ENCODE assay signal across 8 cellular contexts in the genomic region with DNA sequence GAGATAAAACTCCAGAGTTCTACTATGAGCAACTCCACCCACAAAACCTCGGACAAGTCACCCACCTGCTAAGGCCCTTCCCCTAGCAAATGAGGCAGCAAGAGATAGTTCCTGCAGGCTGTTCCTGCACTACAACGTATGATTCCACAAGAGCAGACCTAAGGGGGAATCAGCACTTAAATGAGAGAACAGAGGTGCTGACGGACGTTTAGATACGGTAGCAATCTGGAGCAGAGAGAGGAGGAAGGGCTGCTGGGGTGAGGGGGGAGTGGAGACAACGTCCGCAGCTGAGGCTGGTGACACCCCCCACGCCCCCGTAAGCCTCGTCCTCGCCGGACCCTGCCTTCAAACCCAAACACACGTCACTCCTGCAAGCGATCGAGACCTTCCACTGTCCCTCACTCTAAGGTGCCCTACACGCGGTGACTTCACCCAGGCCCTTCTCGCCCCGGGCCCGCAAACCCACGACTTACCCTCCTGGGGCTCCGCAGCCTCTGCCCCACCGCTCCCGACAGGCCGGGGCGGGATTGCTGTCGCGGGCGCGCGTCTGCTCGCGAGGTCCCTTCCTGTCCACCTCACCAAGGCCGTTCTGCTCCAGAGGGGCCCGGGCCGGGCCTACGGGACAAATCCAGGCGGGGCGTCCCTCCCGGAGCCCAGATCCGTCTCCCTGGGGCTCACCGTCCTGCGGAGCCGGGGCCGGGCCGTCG. TPM values are rescaled to one million over a fixed set of nuclear protein-coding genes. Genes with fewer than 3 reads are reported as not detected.
DNase-seq lines count a peak whose midpoint lies in the region; ATAC-seq and TF ChIP-seq lines count a peak whose summit lies in the region.

No MANE protein-coding gene starts in this region.

- ATAC-seq in GM21786 (IDR thresholded peaks at IDR 0.05; ENCODE audit: unreplicated experiment): peak; percentile 28

- peaks cover 27% of the 10 kb centered on the region for H3K4me1 ChIP-seq in muscle layer of colon (ENCODE audit: insufficient read depth, low read length)

- H3K36me3 Mint-ChIP-seq in endothelial cell (ENCODE audit: low read depth, unreplicated experiment): peaks cover 52% of the 10 kb centered on the region

- H3K27ac ChIP-seq in muscle layer of colon (ENCODE audit: low read depth, low read length) (peak overlapping the region; percentile 54), temporal lobe (ENCODE audit: low read depth, low read length) (peak overlapping the region; percentile 86)

- peaks cover 29% of the 10 kb centered on the region for H3K36me3 ChIP-seq in muscle layer of colon (ENCODE audit: insufficient read depth, low read length)

- H3K9ac ChIP-seq in muscle layer of colon (ENCODE audit: low read length): peak overlapping the region; percentile 84

- H3K27ac Mint-ChIP-seq in endothelial cell (ENCODE audit: unreplicated experiment): peak overlapping the region; percentile 93

- H3K27me3 Mint-ChIP-seq in endothelial cell (ENCODE audit: unreplicated experiment): peaks cover 32% of the 10 kb centered on the region

- DNase-seq in GM04504 (ENCODE audit: low read depth) (peak; percentile 8), endothelial cell (ENCODE audit: low spot score) (peak; percentile 44), NCI-H2029 (lab: John Stamatoyannopoulos, UW) (no peak)
- DNase-seq in Jurkat, Clone E6-1 (ENCODE audit: low read depth, low spot score): peak; percentile 25
- peak; percentile 21 for DNase-seq in activated CD4-positive, alpha-beta T cell treated with anti-CD3 and anti-CD28 coated beads, Interleukin-2, amount 50 U/mL, for 1 hour

- peaks cover 31% of the 10 kb centered on the region for H3K4me1 Mint-ChIP-seq in endothelial cell (ENCODE audit: unreplicated experiment)

- no peaks in the 10 kb centered on the region for H3K9me3 ChIP-seq in muscle layer of colon (ENCODE audit: low read length)

- peak overlapping the region; percentile 96 for H3K4me3 Mint-ChIP-seq in endothelial cell (ENCODE audit: unreplicated experiment)

- no peak for TF ChIP-seq CTCF in endothelial cell (IDR thresholded peaks at IDR 0.05; ENCODE audit: unreplicated experiment)

- H3K4me3 ChIP-seq in Jurkat, Clone E6-1 (ENCODE audit: low read length): peak overlapping the region; percentile 89
- peak overlapping the region; percentile 82 to 95 for H3K4me3 ChIP-seq in muscle layer of colon (ENCODE audit: low read depth in 1 of 2, low read length in 2 of 2)

- no peaks in the 10 kb centered on the region for H3K27me3 ChIP-seq in muscle layer of colon (ENCODE audit: control insufficient read depth in 1 of 2, insufficient read depth in 2 of 2, low read length in 2 of 2)

- peaks cover 32% of the 10 kb centered on the region for H3K9me3 Mint-ChIP-seq in endothelial cell (ENCODE audit: unreplicated experiment)

RNA-seq across cellular contexts. Expression of gene ZNF12, which starts 0.6 kb away (rescaled TPM):
- 13.2 TPM for polyA plus RNA-seq in Jurkat, Clone E6-1 (2012; ENCODE audit: insufficient read depth, insufficient read length)
- total RNA-seq in endothelial cell (ENCODE audit: unreplicated experiment): 30.8 TPM
- total RNA-seq in temporal lobe: 28.5 TPM

RNA-seq across cellular contexts. Expression of gene RSPH10B2, which starts 47.8 kb away (rescaled TPM):
- polyA plus RNA-seq in Jurkat, Clone E6-1 (2012; ENCODE audit: insufficient read depth, insufficient read length): not detected
- total RNA-seq in endothelial cell (ENCODE audit: unreplicated experiment) (0.51 TPM), temporal lobe (2.2 TPM)
